ENCODE assay signal across 8 cellular contexts in genomic region chr12:33588082-33588712, GRCh38.
A peak's percentile ranks its signal among the peaks of the same experiment; 100 is the strongest.
DNase-seq lines count a peak whose midpoint lies in the region; ATAC-seq and TF ChIP-seq lines count a peak whose summit lies in the region.

No MANE protein-coding gene starts in this region.

- H3K4me1 Mint-ChIP-seq in Calu3 (ENCODE audit: low read depth, unreplicated experiment) (peaks cover 25% of the 10 kb centered on the region), T-helper 17 cell (no peaks in the 10 kb centered on the region)

- H3K27ac Mint-ChIP-seq in Calu3 (ENCODE audit: unreplicated experiment) (peak overlapping the region; percentile 57), T-helper 17 cell (no peak overlapping the region)

- H3K4me3 ChIP-seq in NB4 (ENCODE audit: low read depth, low read length) = peak overlapping the region; percentile 32

- peak overlapping the region; percentile 32 for H3K4me3 Mint-ChIP-seq in Calu3 (ENCODE audit: low read depth, unreplicated experiment)
- no peak overlapping the region for H3K4me3 Mint-ChIP-seq in T-helper 17 cell

- BruUV-seq in Calu3 (replicated peaks; lab: Mats Ljungman, UMichigan) = no TSS peak

- intact Hi-C loops in Calu3 (cut with micrococcal nuclease; ENCODE audit: unreplicated experiment) = loop anchor here (5.0 kb wide), 1 partner anchor 101 kb away; no protein-coding TSS in a partner anchor

- TF ChIP-seq CTCF in Calu3 (IDR thresholded peaks at IDR 0.05; ENCODE audit: unreplicated experiment) = no peak
- no peak for TF ChIP-seq CTCF in NB4 (IDR thresholded peaks at IDR 0.05; ENCODE audit: low read depth, low read length)

- ATAC-seq in HG02610 (IDR thresholded peaks at IDR 0.05; ENCODE audit: unreplicated experiment) = peak; percentile 74
- ATAC-seq in T-helper 17 cell = no peak
- no peak for ATAC-seq in HG02840 (IDR thresholded peaks at IDR 0.05; ENCODE audit: low FRiP score, unreplicated experiment)

- CTCF ChIA-PET in Calu3 (lab: Charles Lee) = interaction anchor here (0.8 kb wide), 1 partner anchor 10 kb away, joined by 4 read pairs; no protein-coding TSS in a partner anchor

- H3K27me3 Mint-ChIP-seq in Calu3 (ENCODE audit: unreplicated experiment) = no peaks in the 10 kb centered on the region
- H3K27me3 Mint-ChIP-seq in T-helper 17 cell = no peaks in the 10 kb centered on the region

- no peaks in the 10 kb centered on the region for H3K9me3 ChIP-seq in T-helper 17 cell (ENCODE audit: control insufficient read depth, low read length, poor library complexity, severe bottlenecking)

- peak; percentile 30 for DNase-seq in Calu3
- peak; percentile 94 for DNase-seq in NB4 (ENCODE audit: low read depth)
- DNase-seq in foreskin melanocyte = peak; percentile 24
- no peak for DNase-seq in T-helper 17 cell
- DNase-seq in medulla oblongata (ENCODE audit: extremely low spot score) = no peak
- DNase-seq in T-helper 2 cell = no peak

- H3K9me3 Mint-ChIP-seq in Calu3 (ENCODE audit: low read depth, unreplicated experiment) = no peaks in the 10 kb centered on the region

- no peak for TF ChIP-seq POLR2A in NB4 (IDR thresholded peaks at IDR 0.05; ENCODE audit: extremely low read depth, insufficient read length)

- H3K36me3 Mint-ChIP-seq in Calu3 (ENCODE audit: insufficient read depth, unreplicated experiment) (no peaks in the 10 kb centered on the region), T-helper 17 cell (ENCODE audit: low read depth) (no peaks in the 10 kb centered on the region)

Comparison
In these comparisons a context has a peak if more than half of its experiments do, and no peak if none do; other contexts are left out.
1. DNase-seq: peak in Calu3 (single experiment), NB4 (single experiment) and foreskin melanocyte (single experiment); none in T-helper 17 cell (0 of 3), medulla oblongata (single experiment) and T-helper 2 cell (0 of 5).